ENCODE assay signal across 1 cellular context in genomic region chr17:66468241-66469087, GRCh38.
TF ChIP-seq lines count a peak whose summit lies in the region.

No MANE protein-coding gene starts in this region.

TF ChIP-seq in K562, 482 proteins besides CTCF, POLR2A, EP300 and RAD21 (continued from another document and continues in another):
- no peak for TF ChIP-seq STAT6 (CRISPR knock-in tag; IDR thresholded peaks at IDR 0.05)
- TF ChIP-seq SMARCE1 (IDR thresholded peaks at IDR 0.05), result peak; percentile 74
- TF ChIP-seq LCOR (CRISPR knock-in tag; IDR thresholded peaks at IDR 0.05), result no peak
- TF ChIP-seq POLR2H (tag; IDR thresholded peaks at IDR 0.05; ENCODE audit: low read depth), result no peak
- TF ChIP-seq MCM2 (IDR thresholded peaks at IDR 0.05; ENCODE audit: low read depth), result no peak
- no peak for TF ChIP-seq ZNF696 (CRISPR knock-in tag; conservative IDR thresholded peaks at IDR 0.05)
- TF ChIP-seq BRF2 (IDR thresholded peaks at IDR 0.05; ENCODE audit: borderline replicate concordance, insufficient read depth, insufficient read length), result no peak
- TF ChIP-seq NR1H2 (CRISPR knock-in tag; IDR thresholded peaks at IDR 0.05), result no peak
- TF ChIP-seq, protein P1, sequence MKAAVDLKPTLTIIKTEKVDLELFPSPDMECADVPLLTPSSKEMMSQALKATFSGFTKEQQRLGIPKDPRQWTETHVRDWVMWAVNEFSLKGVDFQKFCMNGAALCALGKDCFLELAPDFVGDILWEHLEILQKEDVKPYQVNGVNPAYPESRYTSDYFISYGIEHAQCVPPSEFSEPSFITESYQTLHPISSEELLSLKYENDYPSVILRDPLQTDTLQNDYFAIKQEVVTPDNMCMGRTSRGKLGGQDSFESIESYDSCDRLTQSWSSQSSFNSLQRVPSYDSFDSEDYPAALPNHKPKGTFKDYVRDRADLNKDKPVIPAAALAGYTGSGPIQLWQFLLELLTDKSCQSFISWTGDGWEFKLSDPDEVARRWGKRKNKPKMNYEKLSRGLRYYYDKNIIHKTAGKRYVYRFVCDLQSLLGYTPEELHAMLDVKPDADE (conservative IDR thresholded peaks at IDR 0.05; ENCODE audit: control insufficient read depth, low read depth, low read length), result no peak
- TF ChIP-seq SMAD3 (CRISPR knock-in tag; conservative IDR thresholded peaks at IDR 0.05), result no peak
- no peak for TF ChIP-seq MAFK (IDR thresholded peaks at IDR 0.05; ENCODE audit: low read length)
- no peak for TF ChIP-seq KAT8 (IDR thresholded peaks at IDR 0.05; ENCODE audit: low read depth)
- TF ChIP-seq RBBP5 (IDR thresholded peaks at IDR 0.05; ENCODE audit: borderline replicate concordance, insufficient read depth, low read length, poor library complexity, severe bottlenecking), result peak; percentile 53
- no peak for TF ChIP-seq HNRNPLL (IDR thresholded peaks at IDR 0.05; ENCODE audit: low read depth, low read length, poor library complexity, severe bottlenecking)
- TF ChIP-seq SMARCA4 (IDR thresholded peaks at IDR 0.05), result peak; percentile 91
- no peak for TF ChIP-seq RBM39 (optimal IDR thresholded peaks at IDR 0.05; ENCODE audit: low read depth, low read length)
- TF ChIP-seq HDGF (IDR thresholded peaks at IDR 0.05), result no peak
- TF ChIP-seq CHCHD3 (CRISPR knock-in tag; IDR thresholded peaks at IDR 0.05), result no peak
- TF ChIP-seq ZFP91 (CRISPR knock-in tag; IDR thresholded peaks at IDR 0.05), result no peak
- no peak for TF ChIP-seq ZNF311 (CRISPR knock-in tag; IDR thresholded peaks at IDR 0.05)
- TF ChIP-seq IRF2 (CRISPR knock-in tag; IDR thresholded peaks at IDR 0.05), result no peak
- no peak for TF ChIP-seq ZFP1 (CRISPR knock-in tag; IDR thresholded peaks at IDR 0.05)
- no peak for TF ChIP-seq CLOCK (CRISPR knock-in tag; IDR thresholded peaks at IDR 0.05; ENCODE audit: borderline replicate concordance)
- TF ChIP-seq L3MBTL2 (IDR thresholded peaks at IDR 0.05), result no peak
- no peak for TF ChIP-seq ZNF224 (CRISPR knock-in tag; IDR thresholded peaks at IDR 0.05)
- no peak for TF ChIP-seq PCBP1 (IDR thresholded peaks at IDR 0.05; ENCODE audit: low read depth, low read length, poor library complexity, severe bottlenecking)
- peak; percentile 92 for TF ChIP-seq NCOR1 (IDR thresholded peaks at IDR 0.05)
- TF ChIP-seq ZNF124 (CRISPR knock-in tag; IDR thresholded peaks at IDR 0.05), result no peak
- no peak for TF ChIP-seq FUS (optimal IDR thresholded peaks at IDR 0.05; ENCODE audit: low read depth, low read length)
- TF ChIP-seq HOXB6 (CRISPR knock-in tag; IDR thresholded peaks at IDR 0.05; ENCODE audit: borderline replicate concordance), result no peak
- TF ChIP-seq NR3C1 (CRISPR knock-in tag; IDR thresholded peaks at IDR 0.05), result no peak
- TF ChIP-seq E2F3 (CRISPR knock-in tag; IDR thresholded peaks at IDR 0.05), result no peak
- no peak for TF ChIP-seq ZNF561 (CRISPR knock-in tag; conservative IDR thresholded peaks at IDR 0.05)
- TF ChIP-seq U2AF2 (optimal IDR thresholded peaks at IDR 0.05; ENCODE audit: low read depth, low read length), result no peak
- TF ChIP-seq POLR2G (IDR thresholded peaks at IDR 0.05; ENCODE audit: low read depth, low read length), result no peak
- no peak for TF ChIP-seq ZNF583 (CRISPR knock-in tag; IDR thresholded peaks at IDR 0.05)
- peak; percentile 69 for TF ChIP-seq ZNF592 (IDR thresholded peaks at IDR 0.05)
- TF ChIP-seq DACH1 (IDR thresholded peaks at IDR 0.05; ENCODE audit: partially characterized antibody), result peak; percentile 90
- no peak for TF ChIP-seq XRCC5 (IDR thresholded peaks at IDR 0.05; ENCODE audit: low read depth, low read length)
- TF ChIP-seq RBM17 (IDR thresholded peaks at IDR 0.05; ENCODE audit: borderline replicate concordance, low read depth, low read length), result no peak
- no peak for TF ChIP-seq KDM5B (IDR thresholded peaks at IDR 0.05; ENCODE audit: insufficient replicate concordance, low read depth, low read length)
- TF ChIP-seq, protein P2, sequence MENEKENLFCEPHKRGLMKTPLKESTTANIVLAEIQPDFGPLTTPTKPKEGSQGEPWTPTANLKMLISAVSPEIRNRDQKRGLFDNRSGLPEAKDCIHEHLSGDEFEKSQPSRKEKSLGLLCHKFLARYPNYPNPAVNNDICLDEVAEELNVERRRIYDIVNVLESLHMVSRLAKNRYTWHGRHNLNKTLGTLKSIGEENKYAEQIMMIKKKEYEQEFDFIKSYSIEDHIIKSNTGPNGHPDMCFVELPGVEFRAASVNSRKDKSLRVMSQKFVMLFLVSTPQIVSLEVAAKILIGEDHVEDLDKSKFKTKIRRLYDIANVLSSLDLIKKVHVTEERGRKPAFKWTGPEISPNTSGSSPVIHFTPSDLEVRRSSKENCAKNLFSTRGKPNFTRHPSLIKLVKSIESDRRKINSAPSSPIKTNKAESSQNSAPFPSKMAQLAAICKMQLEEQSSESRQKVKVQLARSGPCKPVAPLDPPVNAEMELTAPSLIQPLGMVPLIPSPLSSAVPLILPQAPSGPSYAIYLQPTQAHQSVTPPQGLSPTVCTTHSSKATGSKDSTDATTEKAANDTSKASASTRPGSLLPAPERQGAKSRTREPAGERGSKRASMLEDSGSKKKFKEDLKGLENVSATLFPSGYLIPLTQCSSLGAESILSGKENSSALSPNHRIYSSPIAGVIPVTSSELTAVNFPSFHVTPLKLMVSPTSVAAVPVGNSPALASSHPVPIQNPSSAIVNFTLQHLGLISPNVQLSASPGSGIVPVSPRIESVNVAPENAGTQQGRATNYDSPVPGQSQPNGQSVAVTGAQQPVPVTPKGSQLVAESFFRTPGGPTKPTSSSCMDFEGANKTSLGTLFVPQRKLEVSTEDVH (IDR thresholded peaks at IDR 0.05; ENCODE audit: low read depth, partially characterized antibody), result no peak
- TF ChIP-seq, protein P3, sequence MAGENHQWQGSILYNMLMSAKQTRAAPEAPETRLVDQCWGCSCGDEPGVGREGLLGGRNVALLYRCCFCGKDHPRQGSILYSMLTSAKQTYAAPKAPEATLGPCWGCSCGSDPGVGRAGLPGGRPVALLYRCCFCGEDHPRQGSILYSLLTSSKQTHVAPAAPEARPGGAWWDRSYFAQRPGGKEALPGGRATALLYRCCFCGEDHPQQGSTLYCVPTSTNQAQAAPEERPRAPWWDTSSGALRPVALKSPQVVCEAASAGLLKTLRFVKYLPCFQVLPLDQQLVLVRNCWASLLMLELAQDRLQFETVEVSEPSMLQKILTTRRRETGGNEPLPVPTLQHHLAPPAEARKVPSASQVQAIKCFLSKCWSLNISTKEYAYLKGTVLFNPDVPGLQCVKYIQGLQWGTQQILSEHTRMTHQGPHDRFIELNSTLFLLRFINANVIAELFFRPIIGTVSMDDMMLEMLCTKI (IDR thresholded peaks at IDR 0.05; ENCODE audit: partially characterized antibody), result no peak
- no peak for TF ChIP-seq ETV5 (CRISPR knock-in tag; IDR thresholded peaks at IDR 0.05; ENCODE audit: low read depth)
- no peak for TF ChIP-seq NBN (IDR thresholded peaks at IDR 0.05; ENCODE audit: low read depth)
- TF ChIP-seq RFX1 (IDR thresholded peaks at IDR 0.05), result no peak
- no peak for TF ChIP-seq SRSF7 (optimal IDR thresholded peaks at IDR 0.05; ENCODE audit: low read depth, low read length)
- peak; percentile 95 for TF ChIP-seq ARID1B (IDR thresholded peaks at IDR 0.05)
- TF ChIP-seq THAP12 (CRISPR knock-in tag; IDR thresholded peaks at IDR 0.05), result no peak
- TF ChIP-seq ZNF57 (CRISPR knock-in tag; IDR thresholded peaks at IDR 0.05), result no peak
